Comparison of ENCODE assay signal across 8 cellular contexts in genomic region chr11:3423901-3424300, GRCh38. TPM values are rescaled to one million over a fixed set of nuclear protein-coding genes. Genes with fewer than 3 reads are reported as not detected.
DNase-seq lines count a peak whose midpoint lies in the region; ATAC-seq and TF ChIP-seq lines count a peak whose summit lies in the region.
"Not testable (repeated sequence)": the region's sequence is repeated elsewhere in the genome, so short reads cannot be mapped to it uniquely, and the experiment has no call there.

No MANE protein-coding gene starts in this region.

- not testable (repeated sequence) for H3K36me3 Mint-ChIP-seq in CD8-positive, alpha-beta memory T cell; activated T-cell treated with anti-CD3 and anti-CD28 coated beads, Interleukin-2, amount 50 U/mL, for 72 hours (ENCODE audit: insufficient read depth in 2 of 2); dendritic cell treated with granulocyte-macrophage colony-stimulating factor and Interleukin-4, amounts not matched to agents 40 ng/mL and 50 ng/mL, for 4 days (ENCODE audit: low read depth); immature natural killer cell; osteocyte (ENCODE audit: unreplicated experiment)

- peak overlapping the region; percentile 94 to 98 (median 96) for H3K4me3 Mint-ChIP-seq in CD8-positive, alpha-beta memory T cell
- H3K4me3 Mint-ChIP-seq in activated T-cell treated with anti-CD3 and anti-CD28 coated beads, Interleukin-2, amount 50 U/mL, for 72 hours, result peak overlapping the region; percentile 94 to 96
- H3K4me3 Mint-ChIP-seq in dendritic cell treated with granulocyte-macrophage colony-stimulating factor and Interleukin-4, amounts not matched to agents 40 ng/mL and 50 ng/mL, for 4 days, result peak overlapping the region; percentile 93
- H3K4me3 Mint-ChIP-seq in immature natural killer cell, result peak overlapping the region; percentile 21 to 98 (median 71)
- peak overlapping the region; percentile 86 for H3K4me3 Mint-ChIP-seq in osteocyte (ENCODE audit: unreplicated experiment)

- not testable (repeated sequence) for H3K27me3 ChIP-seq in CD8-positive, alpha-beta memory T cell (ENCODE audit: insufficient read depth, low read length, poor library complexity, severe bottlenecking); RWPE2 (ENCODE audit: insufficient read depth, poor library complexity, severe bottlenecking); thoracic aorta (replicated peaks; ENCODE audit: insufficient read depth)

- not testable (repeated sequence) for H3K36me3 ChIP-seq in CD8-positive, alpha-beta memory T cell (ENCODE audit: insufficient read depth, low read length); RWPE2 (ENCODE audit: low read depth); thoracic aorta

- not testable (repeated sequence) for H3K9me3 Mint-ChIP-seq in CD8-positive, alpha-beta memory T cell; activated T-cell treated with anti-CD3 and anti-CD28 coated beads, Interleukin-2, amount 50 U/mL, for 72 hours; dendritic cell treated with granulocyte-macrophage colony-stimulating factor and Interleukin-4, amounts not matched to agents 40 ng/mL and 50 ng/mL, for 4 days; immature natural killer cell; osteocyte (ENCODE audit: unreplicated experiment)

- H3K4me1 ChIP-seq in CD8-positive, alpha-beta memory T cell (ENCODE audit: insufficient read depth, low read length); RWPE2 (ENCODE audit: insufficient read depth, poor library complexity, severe bottlenecking); thoracic aorta (ENCODE audit: control insufficient read depth in 1 of 2, low read depth in 2 of 2): not testable (repeated sequence)

- not testable (repeated sequence) for DNase-seq in CD8-positive, alpha-beta memory T cell; LNCaP clone FGC (ENCODE audit: low read depth); RWPE2 (ENCODE audit: low spot score); activated T-cell treated with anti-CD3 and anti-CD28 coated beads, Interleukin-2, amount 50 U/mL, for 72 hours; immature natural killer cell; osteocyte (ENCODE audit: extremely low spot score, unreplicated experiment); thoracic aorta (ENCODE audit: low spot score)

- ATAC-seq in RWPE2 (ENCODE audit: low read depth); activated T-cell treated with anti-CD3 and anti-CD28 coated beads, Interleukin-2, amount 50 U/mL, for 72 hours (replicated peaks in 1 of 2); thoracic aorta (ENCODE audit: insufficient number of reproducible peaks, low FRiP score, low read depth): not testable (repeated sequence)

- not testable (repeated sequence) for H3K9me3 ChIP-seq in CD8-positive, alpha-beta memory T cell (ENCODE audit: low read length); RWPE2 (ENCODE audit: severe bottlenecking); thoracic aorta

- CTCF ChIA-PET in CD8-positive, alpha-beta memory T cell (lab: Charles Lee), result not testable (repeated sequence)

- not testable (repeated sequence) for H3K4me3 ChIP-seq in CD8-positive, alpha-beta memory T cell (ENCODE audit: low read length)
- peak overlapping the region; percentile 53 for H3K4me3 ChIP-seq in LNCaP clone FGC (ENCODE audit: low read depth, low read length)
- H3K4me3 ChIP-seq in RWPE2 (ENCODE audit: severe bottlenecking), result peak overlapping the region; percentile 54
- H3K4me3 ChIP-seq in thoracic aorta, result peak overlapping the region; percentile 93

- H3K27ac ChIP-seq in CD8-positive, alpha-beta memory T cell (ENCODE audit: low read depth, low read length); thoracic aorta: not testable (repeated sequence)
- H3K27ac ChIP-seq in RWPE2 (ENCODE audit: poor library complexity, severe bottlenecking), result peak overlapping the region; percentile 52

- peak overlapping the region in 3 of 8 donors; percentile 14 to 93 (median 26) for H3K27ac Mint-ChIP-seq in CD8-positive, alpha-beta memory T cell
- not testable (repeated sequence) for H3K27ac Mint-ChIP-seq in activated T-cell treated with anti-CD3 and anti-CD28 coated beads, Interleukin-2, amount 50 U/mL, for 72 hours; dendritic cell treated with granulocyte-macrophage colony-stimulating factor and Interleukin-4, amounts not matched to agents 40 ng/mL and 50 ng/mL, for 4 days; immature natural killer cell; osteocyte (ENCODE audit: unreplicated experiment)

- intact Hi-C loops in dendritic cell treated with granulocyte-macrophage colony-stimulating factor and Interleukin-4, amounts not matched to agents 40 ng/mL and 50 ng/mL, for 4 days (cut with micrococcal nuclease), result loop anchor here (2.0 kb wide), 1 partner anchor 45 kb away; the partner anchor contains the start of gene ZNF195

- POLR2A ChIA-PET in CD8-positive, alpha-beta memory T cell (lab: Charles Lee), result not testable (repeated sequence)

- H3K4me1 Mint-ChIP-seq in CD8-positive, alpha-beta memory T cell, result peaks cover 13 to 23% (median 14%) of the 10 kb centered on the region in 3 donors
- peaks cover 28% of the 10 kb centered on the region for H3K4me1 Mint-ChIP-seq in activated T-cell treated with anti-CD3 and anti-CD28 coated beads, Interleukin-2, amount 50 U/mL, for 72 hours (ENCODE audit: low read depth)
- H3K4me1 Mint-ChIP-seq in dendritic cell treated with granulocyte-macrophage colony-stimulating factor and Interleukin-4, amounts not matched to agents 40 ng/mL and 50 ng/mL, for 4 days (ENCODE audit: low read depth), result peaks cover 10% of the 10 kb centered on the region
- peaks cover 13 to 14% of the 10 kb centered on the region in 2 donors for H3K4me1 Mint-ChIP-seq in immature natural killer cell
- H3K4me1 Mint-ChIP-seq in osteocyte (ENCODE audit: unreplicated experiment), result peaks cover 11% of the 10 kb centered on the region

- not testable (repeated sequence) for TF ChIP-seq CTCF in LNCaP clone FGC (IDR thresholded peaks at IDR 0.05; ENCODE audit: control insufficient read depth, extremely low read depth, insufficient read depth); RWPE2 (IDR thresholded peaks at IDR 0.05; ENCODE audit: poor library complexity, severe bottlenecking); osteocyte (IDR thresholded peaks at IDR 0.05); thoracic aorta (IDR thresholded peaks at IDR 0.05)

- H3K27me3 Mint-ChIP-seq in CD8-positive, alpha-beta memory T cell, result peaks cover 3 to 11% of the 10 kb centered on the region in 2 donors
- H3K27me3 Mint-ChIP-seq in activated T-cell treated with anti-CD3 and anti-CD28 coated beads, Interleukin-2, amount 50 U/mL, for 72 hours (ENCODE audit: low read depth), result not testable (repeated sequence)
- peaks cover 62% of the 10 kb centered on the region for H3K27me3 Mint-ChIP-seq in dendritic cell treated with granulocyte-macrophage colony-stimulating factor and Interleukin-4, amounts not matched to agents 40 ng/mL and 50 ng/mL, for 4 days
- H3K27me3 Mint-ChIP-seq in immature natural killer cell (ENCODE audit: low read depth in 3 of 3) (peaks cover 2 to 11% (median 3%) of the 10 kb centered on the region in 3 donors), osteocyte (ENCODE audit: unreplicated experiment) (peaks cover 18% of the 10 kb centered on the region)

RNA-seq across cellular contexts. Expression of gene ZNF195, which starts 45.0 kb away (rescaled TPM):
- 10 to 100 TPM; 32.6 to 41.5 TPM for total RNA-seq in CD8-positive, alpha-beta memory T cell
- polyA plus RNA-seq in CD8-positive, alpha-beta memory T cell, result 24.2 TPM
- 10 to 100 TPM; 30.9 to 38.7 TPM for total RNA-seq in activated T-cell treated with anti-CD3 and anti-CD28 coated beads, Interleukin-2, amount 50 U/mL, for 72 hours
- 10 to 100 TPM; 18.2 to 27.0 (median 19.5) TPM for polyA plus RNA-seq in immature natural killer cell
- total RNA-seq in osteocyte (15.8 and 18.5 TPM in 2 replicates), thoracic aorta (10 to 100 TPM; 20.8 to 33.4 TPM)
